17 cellular contexts compared by ENCODE assay signal in the genomic region with DNA sequence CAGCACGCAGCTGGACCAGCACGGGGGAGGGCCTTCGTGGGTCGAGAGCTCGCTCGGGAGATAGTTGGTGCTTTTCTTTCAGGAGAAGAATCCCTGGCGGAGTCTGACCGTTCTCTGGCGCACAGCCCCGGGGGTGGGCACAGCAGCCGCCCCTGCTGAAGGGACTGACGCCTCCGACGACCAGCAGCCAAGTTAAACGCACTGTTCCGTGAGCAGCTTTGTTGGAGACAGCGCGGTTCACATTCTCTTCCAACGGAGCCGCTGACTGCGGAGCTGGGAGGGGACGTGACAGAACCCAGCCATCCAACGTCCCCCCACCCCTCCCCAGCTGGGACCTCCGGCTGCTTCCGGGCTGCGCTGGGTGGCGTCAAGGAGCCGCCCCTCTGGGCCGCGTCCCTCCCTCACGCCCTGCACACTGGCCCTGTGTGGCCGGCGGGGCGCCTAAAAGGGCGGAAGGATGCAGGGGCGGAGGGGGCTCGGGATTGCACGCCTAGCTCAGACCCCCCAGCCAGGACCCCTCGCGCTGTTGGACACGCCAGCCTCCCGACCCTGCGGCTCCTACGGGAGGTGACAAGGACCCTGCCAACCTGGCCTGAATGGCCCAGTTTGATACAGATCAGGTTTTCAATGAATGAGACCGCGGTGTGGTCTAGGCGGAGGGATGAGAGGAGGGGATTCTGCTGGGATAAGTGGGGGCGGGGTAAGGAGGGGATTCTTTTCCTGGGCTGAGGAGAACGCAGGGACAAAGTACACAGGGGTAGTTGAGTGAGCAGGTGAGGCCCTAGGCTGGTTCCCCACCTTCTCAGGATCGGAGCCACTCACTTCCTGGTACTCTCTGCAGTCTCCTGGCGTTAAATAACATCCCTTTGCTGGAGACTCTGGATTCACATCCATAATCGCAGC. TPM values are rescaled to one million over a fixed set of nuclear protein-coding genes. Genes with fewer than 3 reads are reported as not detected.
DNase-seq lines count a peak whose midpoint lies in the region; ATAC-seq and TF ChIP-seq lines count a peak whose summit lies in the region.
"Had no signal": no experiment of that assay in that cellular context is flagged by ENCODE, and none has a peak within 500 bp of the region (broad histone marks: within the 10 kb centered on the region; RNA-seq: fewer than 3 reads in every experiment).

No MANE protein-coding gene starts in this region.

- H3K27me3 ChIP-seq in breast epithelium: peaks cover 0 to 5% of the 10 kb centered on the region in 2 donors
- H3K27me3 ChIP-seq in heart left ventricle: peaks cover 0 to 31% (median 3%) of the 10 kb centered on the region in 9 donors
- H3K27me3 ChIP-seq in prostate gland (replicated peaks; ENCODE audit: insufficient read depth): no peaks in the 10 kb centered on the region

- H3K27me3 Mint-ChIP-seq in MCF 10A (ENCODE audit: insufficient read depth, unreplicated experiment): no peaks in the 10 kb centered on the region
- peaks cover 4% of the 10 kb centered on the region for H3K27me3 Mint-ChIP-seq in activated naive CD8-positive, alpha-beta T cell treated with anti-CD3 and anti-CD28 coated beads, Interleukin-2, amount 50 U/mL, for 24 hours
- H3K27me3 Mint-ChIP-seq: activated naive CD8-positive, alpha-beta T cell treated with anti-CD3 and anti-CD28 coated beads for 36 hours had no signal

- H3K27ac ChIP-seq in breast epithelium (no peak overlapping the region), heart left ventricle (no peak overlapping the region), prostate gland (no peak overlapping the region)
- H3K27ac ChIP-seq: 22Rv1 had no signal

- no peak for TF ChIP-seq POLR2A in breast epithelium (IDR thresholded peaks at IDR 0.05)
- TF ChIP-seq POLR2A in heart left ventricle (IDR thresholded peaks at IDR 0.05): no peak
- no peak for TF ChIP-seq POLR2A in prostate gland (IDR thresholded peaks at IDR 0.05)

- H3K27ac Mint-ChIP-seq in MCF 10A (ENCODE audit: low read depth, unreplicated experiment): no peak overlapping the region
- H3K27ac Mint-ChIP-seq in activated naive CD8-positive, alpha-beta T cell treated with anti-CD3 and anti-CD28 coated beads, Interleukin-2, amount 50 U/mL, for 24 hours: no peak overlapping the region
- H3K27ac Mint-ChIP-seq: activated naive CD8-positive, alpha-beta T cell treated with anti-CD3 and anti-CD28 coated beads for 36 hours had no signal

- no TSS peak for BruUV-seq in MCF 10A (replicated peaks; lab: Mats Ljungman, UMichigan)

- no peaks in the 10 kb centered on the region for H3K9me3 Mint-ChIP-seq in MCF 10A (ENCODE audit: unreplicated experiment)
- H3K9me3 Mint-ChIP-seq in activated naive CD8-positive, alpha-beta T cell treated with anti-CD3 and anti-CD28 coated beads, Interleukin-2, amount 50 U/mL, for 24 hours: no peaks in the 10 kb centered on the region
- H3K9me3 Mint-ChIP-seq: activated naive CD8-positive, alpha-beta T cell treated with anti-CD3 and anti-CD28 coated beads for 36 hours; neural crest cell had no signal

- WGBS in heart left ventricle, 4 donors: 26 to 40% (median 28%) methylated on average over 46 to 52 of the region's 52 CpGs
- WGBS in prostate gland: 36% methylated on average over 35 of the region's 52 CpGs

- H3K36me3 Mint-ChIP-seq in MCF 10A (ENCODE audit: insufficient read depth, unreplicated experiment): no peaks in the 10 kb centered on the region
- H3K36me3 Mint-ChIP-seq in activated naive CD8-positive, alpha-beta T cell treated with anti-CD3 and anti-CD28 coated beads, Interleukin-2, amount 50 U/mL, for 24 hours (ENCODE audit: low read depth): peaks cover 5% of the 10 kb centered on the region

- DNase-seq in breast epithelium (ENCODE audit: low spot score in 2 of 2) (no peak), MCF 10A (ENCODE audit: unreplicated experiment) (no peak), heart left ventricle (peak in 2 of 5 donors; percentile 31 to 39), prostate gland (ENCODE audit: low spot score) (no peak), DMS79 (lab: John Stamatoyannopoulos, UW) (no peak)
- no peak for DNase-seq in activated naive CD8-positive, alpha-beta T cell treated with anti-CD3 and anti-CD28 coated beads, Interleukin-2, amount 50 U/mL, for 24 hours
- DNase-seq: activated CD8-positive, alpha-beta memory T cell treated with anti-CD3 and anti-CD28 coated beads for 24 hours; activated naive CD8-positive, alpha-beta T cell treated with anti-CD3 and anti-CD28 coated beads for 36 hours; DMS153; effector memory CD4-positive, alpha-beta T cell; NCI-H1436 treated with DMSO at 0.1 percent for 48 hours; NK-92 treated with Interleukin-12 subunit alpha and Interleukin-12 subunit beta, amount 100 ng/mL, for 24 hours had no signal

- H3K4me1 Mint-ChIP-seq in MCF 10A (ENCODE audit: insufficient read depth, unreplicated experiment): no peaks in the 10 kb centered on the region
- H3K4me1 Mint-ChIP-seq in activated naive CD8-positive, alpha-beta T cell treated with anti-CD3 and anti-CD28 coated beads, Interleukin-2, amount 50 U/mL, for 24 hours: peaks cover 4% of the 10 kb centered on the region
- H3K4me1 Mint-ChIP-seq: activated naive CD8-positive, alpha-beta T cell treated with anti-CD3 and anti-CD28 coated beads for 36 hours had no signal

- H3K4me1 ChIP-seq in breast epithelium (no peaks in the 10 kb centered on the region), heart left ventricle (peaks cover 0 to 7% (median 0%) of the 10 kb centered on the region in 12 donors), prostate gland (replicated peaks) (no peaks in the 10 kb centered on the region)

- no peak overlapping the region for H3K4me3 Mint-ChIP-seq in MCF 10A (ENCODE audit: unreplicated experiment)
- H3K4me3 Mint-ChIP-seq in activated naive CD8-positive, alpha-beta T cell treated with anti-CD3 and anti-CD28 coated beads, Interleukin-2, amount 50 U/mL, for 24 hours: no peak overlapping the region
- H3K4me3 Mint-ChIP-seq: activated naive CD8-positive, alpha-beta T cell treated with anti-CD3 and anti-CD28 coated beads for 36 hours; neural crest cell had no signal

- POLR2A ChIA-PET in MCF 10A (lab: Yijun Ruan, JAX): interaction anchor here (0.6 kb wide), 1 partner anchor 44 kb away, joined by 3 read pairs; no protein-coding TSS in a partner anchor

- intact Hi-C loops in breast epithelium (cut with DNase I; ENCODE audit: low total_unique reads) (no loop called here), MCF 10A (cut with micrococcal nuclease) (no loop called here), heart left ventricle (cut with DNase I) (no loop called here), prostate gland (cut with DNase I) (no loop called here)

- H3K4me3 ChIP-seq in breast epithelium (peak overlapping the region; percentile 22 to 52 (median 44)), heart left ventricle (peak overlapping the region in 11 of 12 donors; percentile 16 to 52 (median 39)), prostate gland (peak overlapping the region; percentile 14 to 27)

- H3K36me3 ChIP-seq in breast epithelium (no peaks in the 10 kb centered on the region), heart left ventricle (no peaks in the 10 kb centered on the region), prostate gland (no peaks in the 10 kb centered on the region)

- TF ChIP-seq CTCF in breast epithelium (IDR thresholded peaks at IDR 0.05): no peak
- no peak for TF ChIP-seq CTCF in MCF 10A (IDR thresholded peaks at IDR 0.05; ENCODE audit: unreplicated experiment)
- TF ChIP-seq CTCF in heart left ventricle (IDR thresholded peaks at IDR 0.05): no peak
- no peak for TF ChIP-seq CTCF in prostate gland (IDR thresholded peaks at IDR 0.05)

- CTCF ChIA-PET in MCF 10A (lab: Yijun Ruan, JAX): interaction anchor here (1.0 kb wide), 2 partner anchors 9 to 27 kb away, joined by 3 to 4 read pairs; no protein-coding TSS in a partner anchor

- H3K9me3 ChIP-seq in breast epithelium (no peaks in the 10 kb centered on the region), heart left ventricle (peaks cover 0 to 5% (median 0%) of the 10 kb centered on the region in 12 donors), prostate gland (no peaks in the 10 kb centered on the region)

- ATAC-seq in heart left ventricle (peak in 3 of 4 donors; percentile 48 to 75 (median 63)), HG02763 (IDR thresholded peaks at IDR 0.05; ENCODE audit: unreplicated experiment) (no peak), GM18907 (IDR thresholded peaks at IDR 0.05; ENCODE audit: unreplicated experiment) (no peak)
- ATAC-seq in activated naive CD8-positive, alpha-beta T cell treated with anti-CD3 and anti-CD28 coated beads, Interleukin-2, amount 50 U/mL, for 24 hours: no peak

RNA-seq across cellular contexts. Expression of a gene that starts 36.4 kb away (rescaled TPM):
- total RNA-seq in breast epithelium (1 to 10 TPM in 1 of 3 donors, under 1 TPM in 2; 0.32 to 1.0 (median 0.66) TPM), MCF 10A (2022) (1.3 and 2.6 TPM in 2 replicates), heart left ventricle (1 to 10 TPM in 2 of 9 donors, under 1 TPM in 4, not detected in 3; 0.25 to 1.1 (median 0.70) TPM), prostate gland (1 to 10 TPM; 4.1 to 4.2 TPM)
- 1 to 10 TPM in 1 of 2 donors, under 1 TPM in 1; 0.80 to 1.1 TPM for polyA plus RNA-seq in heart left ventricle

RNA-seq across cellular contexts. Expression of a gene that starts 54.7 kb away (rescaled TPM):
- total RNA-seq in breast epithelium: not detected
- not detected in 2 replicates for total RNA-seq in MCF 10A (2022)
- total RNA-seq in heart left ventricle: not detected
- polyA plus RNA-seq in heart left ventricle: not detected
- total RNA-seq in prostate gland: 1 to 10 TPM in 1 of 2 donors, not detected in 1; 4.1 TPM
- total RNA-seq: activated naive CD8-positive, alpha-beta T cell treated with anti-CD3 and anti-CD28 coated beads for 36 hours; neural crest cell; T-helper 2 cell treated with Interferon-gamma antibody and Interleukin-4, amounts not matched to agents 100 ng/mL and 5 ng/mL, for 36 hours had no signal

Comparison
In these comparisons a context has a peak if more than half of its experiments do, and no peak if none do; other contexts are left out.
1. ATAC-seq: peak in heart left ventricle (3 of 4); none in HG02763 (single experiment), activated naive CD8-positive, alpha-beta T cell treated with anti-CD3 and anti-CD28 coated beads, Interleukin-2, amount 50 U/mL, for 24 hours (single experiment) and GM18907 (single experiment).
2. Peak in every context shown above with its lines, with median percentiles within 50 percentile points of each other: H3K4me3 ChIP-seq.